Comparison of ENCODE assay signal across 12 cellular contexts in genomic region chr14:68520637-68521556, GRCh38.
DNase-seq lines count a peak whose midpoint lies in the region; ATAC-seq, FAIRE-seq and TF ChIP-seq lines count a peak whose summit lies in the region.
"Had no signal": no experiment of that assay in that cellular context is flagged by ENCODE, and none has a peak within 500 bp of the region (broad histone marks: within the 10 kb centered on the region; RNA-seq: fewer than 3 reads in every experiment).

No MANE protein-coding gene starts in this region.

- TF ChIP-seq POLR2A in Peyer's patch (IDR thresholded peaks at IDR 0.05), result peak in 1 of 2 donors; percentile 49

- H3K27ac ChIP-seq in HEK293 (ENCODE audit: extremely low read depth, low read depth, low read length), result no peak overlapping the region
- H3K27ac ChIP-seq in Peyer's patch, result peak overlapping the region; percentile 43 to 81 (median 50)
- H3K27ac ChIP-seq in keratinocyte (ENCODE audit: control insufficient read depth, insufficient read depth, low read length), result peak overlapping the region; percentile 95
- peak overlapping the region; percentile 91 for H3K27ac ChIP-seq in smooth muscle cell (ENCODE audit: low read depth)
- H3K27ac ChIP-seq: brain microvascular endothelial cell had no signal

- H3K27me3 ChIP-seq in Peyer's patch (no peaks in the 10 kb centered on the region), keratinocyte (ENCODE audit: control insufficient read depth, extremely low read depth, insufficient read depth, low read length) (no peaks in the 10 kb centered on the region), smooth muscle cell (ENCODE audit: low read depth) (no peaks in the 10 kb centered on the region)
- H3K27me3 ChIP-seq: brain microvascular endothelial cell had no signal

- no peaks in the 10 kb centered on the region for H3K36me3 ChIP-seq in HEK293 (ENCODE audit: control insufficient read depth in 2 of 2, insufficient read depth in 1 of 2, low read length in 2 of 2)
- no peaks in the 10 kb centered on the region for H3K36me3 ChIP-seq in Peyer's patch
- H3K36me3 ChIP-seq in keratinocyte (ENCODE audit: control insufficient read depth in 2 of 2, extremely low read depth in 1 of 2, insufficient read depth in 2 of 2, low read length in 2 of 2), result no peaks in the 10 kb centered on the region
- no peaks in the 10 kb centered on the region for H3K36me3 ChIP-seq in smooth muscle cell (ENCODE audit: low read depth)
- H3K36me3 ChIP-seq: brain microvascular endothelial cell had no signal

- peak overlapping the region; percentile 71 for H3K9ac ChIP-seq in keratinocyte (ENCODE audit: control insufficient read depth, extremely low read depth, insufficient read depth, low read length)
- peak overlapping the region; percentile 56 for H3K9ac ChIP-seq in smooth muscle cell (ENCODE audit: low read depth)

- ATAC-seq in GM19467 (IDR thresholded peaks at IDR 0.05; ENCODE audit: unreplicated experiment) (no peak), HG02973 (IDR thresholded peaks at IDR 0.05; ENCODE audit: unreplicated experiment) (no peak), GM21737 (IDR thresholded peaks at IDR 0.05; ENCODE audit: unreplicated experiment) (no peak)

- no peak overlapping the region for H2AFZ ChIP-seq in keratinocyte (ENCODE audit: control insufficient read depth, low read length)
- H2AFZ ChIP-seq in smooth muscle cell (ENCODE audit: low read depth), result no peak overlapping the region

- H3K9me3 ChIP-seq in HEK293 (ENCODE audit: control insufficient read depth, insufficient read depth, low read depth, low read length) (no peaks in the 10 kb centered on the region), Peyer's patch (no peaks in the 10 kb centered on the region), keratinocyte (ENCODE audit: control insufficient read depth, low read depth, low read length) (no peaks in the 10 kb centered on the region), smooth muscle cell (replicated peaks; ENCODE audit: low read depth) (no peaks in the 10 kb centered on the region)

- no peaks in the 10 kb centered on the region for H3K4me1 ChIP-seq in HEK293 (ENCODE audit: control insufficient read depth, insufficient read depth, low read length)
- H3K4me1 ChIP-seq in Peyer's patch, result peaks cover 0 to 39% (median 5%) of the 10 kb centered on the region in 4 donors
- H3K4me1 ChIP-seq in keratinocyte (ENCODE audit: control insufficient read depth, extremely low read depth, insufficient read depth, low read length), result peaks cover 55% of the 10 kb centered on the region
- H3K4me1 ChIP-seq in smooth muscle cell (ENCODE audit: low read depth), result peaks cover 49% of the 10 kb centered on the region

- dilution Hi-C loops in keratinocyte (cut with MboI; ENCODE audit: extremely low pct_ligation_motif_present, low sequenced_read_pairs), result no loop called here

- TF ChIP-seq CTCF in HEK293 (tag by site-specific recombination; IDR thresholded peaks at IDR 0.05), result no peak
- TF ChIP-seq CTCF in Peyer's patch (IDR thresholded peaks at IDR 0.05), result no peak
- no peak for TF ChIP-seq CTCF in keratinocyte (optimal IDR thresholded peaks at IDR 0.05 in 1 of 3, IDR thresholded peaks at IDR 0.05 in 1 of 3, conservative IDR thresholded peaks at IDR 0.05 in 1 of 3; ENCODE audit: extremely low read depth in 1 of 3, insufficient read depth in 2 of 3, low read length in 3 of 3)
- no peak for TF ChIP-seq CTCF in smooth muscle cell (IDR thresholded peaks at IDR 0.05; ENCODE audit: borderline replicate concordance, insufficient read depth, poor library complexity, severe bottlenecking)

- POLR2A ChIA-PET in HEK293 (lab: Yijun Ruan, JAX), result interaction anchor here (0.8 kb wide), 1 partner anchor 631 kb away, joined by 4 read pairs; no protein-coding TSS in a partner anchor

- DNase-seq in Peyer's patch (peak in 1 of 3 donors; percentile 81), keratinocyte (ENCODE audit: low read depth, low spot score) (peak; percentile 88), smooth muscle cell (lab: John Stamatoyannopoulos, UW; ENCODE audit: unreplicated experiment) (no peak), ACHN (no peak)
- DNase-seq: brain microvascular endothelial cell; midbrain; NCI-H1048; stimulated activated naive CD4-positive, alpha-beta T cell had no signal

- H3K4me3 ChIP-seq in HEK293 (ENCODE audit: low read depth, low read length) (no peak overlapping the region), Peyer's patch (no peak overlapping the region), keratinocyte (ENCODE audit: control insufficient read depth in 2 of 3, extremely low read depth in 1 of 3, insufficient read depth in 2 of 3, low read depth in 1 of 3, low read length in 3 of 3) (no peak overlapping the region), smooth muscle cell (no peak overlapping the region)

- CTCF ChIA-PET in HEK293 (lab: Yijun Ruan, JAX), result interaction anchor here (1.3 kb wide), 1 partner anchor 578 kb away, joined by 4 read pairs; no protein-coding TSS in a partner anchor

- in situ Hi-C loops in ACHN (cut with HindIII; ENCODE audit: low pct_ligation_motif_present, low pct_unique_long_range_greater_than_20kb, low sequenced_read_pairs), result no loop called here

- H3K4me2 ChIP-seq in keratinocyte (ENCODE audit: control insufficient read depth, extremely low read depth, insufficient read depth, low read depth, low read length), result peak overlapping the region; percentile 47
- peak overlapping the region; percentile 47 for H3K4me2 ChIP-seq in smooth muscle cell

- 72% methylated on average over 5 of the region's 5 CpGs for WGBS in smooth muscle cell (ENCODE audit: low lambda C conversion rate)

- H3K9me1 ChIP-seq in keratinocyte (ENCODE audit: control insufficient read depth, extremely low read depth, insufficient read depth, low read length), result peaks cover 2% of the 10 kb centered on the region

- FAIRE-seq in keratinocyte (lab: Jason Lieb, UNC), result peak; percentile 93

- H4K20me1 ChIP-seq in keratinocyte (ENCODE audit: control insufficient read depth, extremely low read depth, insufficient read depth, low read length), result no peaks in the 10 kb centered on the region
- H4K20me1 ChIP-seq in smooth muscle cell (ENCODE audit: low read depth), result no peaks in the 10 kb centered on the region

- no peaks in the 10 kb centered on the region for H3K79me2 ChIP-seq in keratinocyte (ENCODE audit: control insufficient read depth, insufficient read depth, low read length)
- H3K79me2 ChIP-seq in smooth muscle cell (ENCODE audit: low read depth), result no peaks in the 10 kb centered on the region

- peaks cover 10% of the 10 kb centered on the region for H3F3A ChIP-seq in smooth muscle cell (ENCODE audit: low read depth)

TF ChIP-seq in HEK293, 187 proteins besides CTCF, POLR2A, EP300 and RAD21 (continues in another document):
- TF ChIP-seq ZNF302 (tag by site-specific recombination; IDR thresholded peaks at IDR 0.05; ENCODE audit: low read depth) (no peak), ZNF155 (tag by site-specific recombination; IDR thresholded peaks at IDR 0.05) (no peak), ZSCAN23 (tag by site-specific recombination; IDR thresholded peaks at IDR 0.05) (no peak), ZNF488 (tag by site-specific recombination; IDR thresholded peaks at IDR 0.05) (no peak), GLIS1 (tag by site-specific recombination; IDR thresholded peaks at IDR 0.05) (no peak), KLF8 (tag by site-specific recombination; IDR thresholded peaks at IDR 0.05) (0 out of 2 replicates have a peak, but pooled peaks have one; percentile 42), ZNF621 (tag by site-specific recombination; IDR thresholded peaks at IDR 0.05) (no peak), HOXA7 (CRISPR knock-in tag; IDR thresholded peaks at IDR 0.05; ENCODE audit: borderline replicate concordance) (no peak), ZNF140 (tag by site-specific recombination; IDR thresholded peaks at IDR 0.05) (no peak), ZNF16 (tag by site-specific recombination; IDR thresholded peaks at IDR 0.05; ENCODE audit: low read depth) (no peak), MZF1 (tag by site-specific recombination; IDR thresholded peaks at IDR 0.05; ENCODE audit: borderline replicate concordance) (no peak), KLF9 (tag by site-specific recombination; IDR thresholded peaks at IDR 0.05; ENCODE audit: low read depth) (no peak), ZNF335 (tag by site-specific recombination; conservative IDR thresholded peaks at IDR 0.05) (0 out of 2 replicates have a peak, but pooled peaks have one; percentile 35), IKZF3 (tag by site-specific recombination; IDR thresholded peaks at IDR 0.05) (no peak), ZNF112 (tag by site-specific recombination; IDR thresholded peaks at IDR 0.05) (no peak), PRDM1 (tag by site-specific recombination; IDR thresholded peaks at IDR 0.05) (peak; percentile 8; the same call in 1 of the 2 replicates), MYNN (tag by site-specific recombination; IDR thresholded peaks at IDR 0.05; ENCODE audit: borderline replicate concordance) (no peak)
